8 cellular contexts compared by ENCODE assay signal in genomic region chr5:126508251-126508961, GRCh38.
DNase-seq lines count a peak whose midpoint lies in the region; ATAC-seq and TF ChIP-seq lines count a peak whose summit lies in the region.

No MANE protein-coding gene starts in this region.

- H3K27ac ChIP-seq in heart right ventricle, result peak overlapping the region in 9 of 10 donors; percentile 13 to 83 (median 57)
- H3K27ac ChIP-seq in adipose tissue (ENCODE audit: low read depth, low read length), result peak overlapping the region; percentile 26
- peak overlapping the region; percentile 51 to 89 for H3K27ac ChIP-seq in lung (ENCODE audit: low read depth in 1 of 2, low read length in 1 of 2)
- peak overlapping the region; percentile 60 for H3K27ac ChIP-seq in vagina

- no peaks in the 10 kb centered on the region for H3K9me3 ChIP-seq in heart right ventricle
- no peaks in the 10 kb centered on the region for H3K9me3 ChIP-seq in lung (ENCODE audit: control insufficient read depth in 2 of 2, insufficient read depth in 1 of 2, low read length in 1 of 2)
- H3K9me3 ChIP-seq in vagina, result no peaks in the 10 kb centered on the region

- DNase-seq in heart right ventricle (no peak), left ventricle myocardium superior (no peak), lung (ENCODE audit: low spot score) (no peak), vagina (ENCODE audit: extremely low spot score in 2 of 2) (no peak), NCI-H82 (lab: John Stamatoyannopoulos, UW) (no peak), KG1 (lab: John Stamatoyannopoulos, UW) (no peak)

- no peaks in the 10 kb centered on the region for H3K36me3 ChIP-seq in heart right ventricle
- H3K36me3 ChIP-seq in lung (ENCODE audit: control insufficient read depth in 2 of 2, insufficient read depth in 2 of 2, low read length in 2 of 2), result no peaks in the 10 kb centered on the region
- H3K36me3 ChIP-seq in vagina, result no peaks in the 10 kb centered on the region

- no peak for TF ChIP-seq POLR2A in vagina (IDR thresholded peaks at IDR 0.05)

- H3K4me1 ChIP-seq in heart right ventricle, result peaks cover 0 to 45% (median 25%) of the 10 kb centered on the region in 9 donors
- peaks cover 3 to 15% of the 10 kb centered on the region in 2 donors for H3K4me1 ChIP-seq in lung (ENCODE audit: control insufficient read depth in 2 of 2, insufficient read depth in 2 of 2, low read length in 2 of 2)
- peaks cover 42% of the 10 kb centered on the region for H3K4me1 ChIP-seq in vagina

- no peak for ATAC-seq in heart right ventricle
- ATAC-seq in left ventricle myocardium superior, result no peak
- no peak for ATAC-seq in lung (ENCODE audit: insufficient read depth, low FRiP score)
- no peak for ATAC-seq in GM21360 (IDR thresholded peaks at IDR 0.05; ENCODE audit: unreplicated experiment)

- intact Hi-C loops in heart right ventricle (cut with DNase I) (no loop called here), left ventricle myocardium superior (cut with micrococcal nuclease) (no loop called here), vagina (cut with DNase I) (no loop called here)

- WGBS in heart right ventricle, 2 donors, result 92 to 94% methylated on average over 13 of the region's 13 CpGs
- 86 to 88% (median 87%) methylated on average over 13 of the region's 13 CpGs for WGBS in adipose tissue, 3 donors
- 86 to 88% methylated on average over 13 of the region's 13 CpGs for WGBS in lung, 2 donors

- H3K27me3 ChIP-seq in heart right ventricle, result no peaks in the 10 kb centered on the region
- H3K27me3 ChIP-seq in lung (ENCODE audit: control insufficient read depth, insufficient read depth), result no peaks in the 10 kb centered on the region
- no peaks in the 10 kb centered on the region for H3K27me3 ChIP-seq in vagina

- no peak overlapping the region for H3K4me3 ChIP-seq in heart right ventricle
- H3K4me3 ChIP-seq in lung, result no peak overlapping the region
- H3K4me3 ChIP-seq in vagina, result no peak overlapping the region

- TF ChIP-seq CTCF in heart right ventricle (IDR thresholded peaks at IDR 0.05), result no peak
- TF ChIP-seq CTCF in lung (IDR thresholded peaks at IDR 0.05; ENCODE audit: control extremely low read depth, extremely low read depth), result no peak
- no peak for TF ChIP-seq CTCF in vagina (IDR thresholded peaks at IDR 0.05)
